ENCODE assay signal across 8 cellular contexts in genomic region chr7:106679153-106679931, GRCh38. TPM values are rescaled to one million over a fixed set of nuclear protein-coding genes. Genes with fewer than 3 reads are reported as not detected.
DNase-seq lines count a peak whose midpoint lies in the region; ATAC-seq, FAIRE-seq and TF ChIP-seq lines count a peak whose summit lies in the region.

No MANE protein-coding gene starts in this region.

- H3K27ac ChIP-seq in CD8-positive, alpha-beta memory T cell (ENCODE audit: low read depth, low read length): peak overlapping the region; percentile 75
- H3K27ac ChIP-seq in osteoblast (ENCODE audit: low read depth, low read length): no peak overlapping the region

- H3K36me3 ChIP-seq in CD8-positive, alpha-beta memory T cell (ENCODE audit: insufficient read depth, low read length): no peaks in the 10 kb centered on the region
- no peaks in the 10 kb centered on the region for H3K36me3 ChIP-seq in osteoblast (ENCODE audit: insufficient read depth, low read length)

- H2AFZ ChIP-seq in osteoblast (ENCODE audit: low read length): no peak overlapping the region

- no peak overlapping the region for H3K27ac Mint-ChIP-seq in CD8-positive, alpha-beta memory T cell
- H3K27ac Mint-ChIP-seq in progenitor cell of endocrine pancreas: no peak overlapping the region

- H3K4me1 Mint-ChIP-seq in CD8-positive, alpha-beta memory T cell: peaks cover 5 to 6% (median 5%) of the 10 kb centered on the region in 3 donors
- peaks cover 2% of the 10 kb centered on the region for H3K4me1 Mint-ChIP-seq in progenitor cell of endocrine pancreas (ENCODE audit: low read depth)

- H3K9me3 Mint-ChIP-seq in CD8-positive, alpha-beta memory T cell: no peaks in the 10 kb centered on the region
- peaks cover 8% of the 10 kb centered on the region for H3K9me3 Mint-ChIP-seq in progenitor cell of endocrine pancreas (ENCODE audit: low read depth)

- FAIRE-seq in RCC 7860 (lab: Jason Lieb, UNC): peak; percentile 97

- no peaks in the 10 kb centered on the region for H3K36me3 Mint-ChIP-seq in CD8-positive, alpha-beta memory T cell
- no peaks in the 10 kb centered on the region for H3K36me3 Mint-ChIP-seq in progenitor cell of endocrine pancreas (ENCODE audit: insufficient read depth)

- H3K79me2 ChIP-seq in osteoblast (ENCODE audit: insufficient read depth, low read length): no peaks in the 10 kb centered on the region

- CTCF ChIA-PET in CD8-positive, alpha-beta memory T cell (lab: Charles Lee): interaction anchor here (1.1 to 1.6 kb wide), 2 partner anchors 8 to 18 kb away, joined by 3 to 9 read pairs; partner anchors contain the start of gene CCDC71L

- no peak for DNase-seq in CD8-positive, alpha-beta memory T cell
- peak; percentile 95 for DNase-seq in RCC 7860 (ENCODE audit: low spot score)
- peak; percentile 84 for DNase-seq in fibroblast of villous mesenchyme (ENCODE audit: low read depth)
- DNase-seq in osteoblast (ENCODE audit: insufficient read length, low spot score, missing footprints): no peak
- DNase-seq in progenitor cell of endocrine pancreas (ENCODE audit: low spot score, unreplicated experiment): no peak
- DNase-seq in midbrain (lab: John Stamatoyannopoulos, UW): no peak

- POLR2A ChIA-PET in CD8-positive, alpha-beta memory T cell (lab: Charles Lee): no interaction called here

- H4K20me1 ChIP-seq in osteoblast (ENCODE audit: insufficient read depth, low read length): no peaks in the 10 kb centered on the region

- no peaks in the 10 kb centered on the region for H3K27me3 ChIP-seq in CD8-positive, alpha-beta memory T cell (ENCODE audit: insufficient read depth, low read length, poor library complexity, severe bottlenecking)
- H3K27me3 ChIP-seq in osteoblast (ENCODE audit: insufficient read depth, low read length): no peaks in the 10 kb centered on the region

- H3K9me3 ChIP-seq in CD8-positive, alpha-beta memory T cell (ENCODE audit: low read length): no peaks in the 10 kb centered on the region
- H3K9me3 ChIP-seq in osteoblast (ENCODE audit: low read depth, low read length): no peaks in the 10 kb centered on the region

- ATAC-seq in GM21717 (IDR thresholded peaks at IDR 0.05; ENCODE audit: unreplicated experiment) (peak; percentile 55), GM21447 (IDR thresholded peaks at IDR 0.05; ENCODE audit: unreplicated experiment) (no peak)

- H3K4me1 ChIP-seq in CD8-positive, alpha-beta memory T cell (ENCODE audit: insufficient read depth, low read length): no peaks in the 10 kb centered on the region
- peaks cover 6% of the 10 kb centered on the region for H3K4me1 ChIP-seq in osteoblast (ENCODE audit: insufficient read depth, low read length)

- no peak overlapping the region for H3K4me2 ChIP-seq in osteoblast (ENCODE audit: insufficient read depth, low read length)

- TF ChIP-seq CTCF in fibroblast of villous mesenchyme (IDR thresholded peaks at IDR 0.05; ENCODE audit: insufficient read depth, low read depth, low read length) (no peak), osteoblast (IDR thresholded peaks at IDR 0.05; ENCODE audit: extremely low read depth, low read depth, low read length) (no peak), progenitor cell of endocrine pancreas (IDR thresholded peaks at IDR 0.05; ENCODE audit: unreplicated experiment) (no peak)

- H3K4me3 ChIP-seq in CD8-positive, alpha-beta memory T cell (ENCODE audit: low read length): no peak overlapping the region
- no peak overlapping the region for H3K4me3 ChIP-seq in fibroblast of villous mesenchyme (ENCODE audit: low read depth, low read length)
- no peak overlapping the region for H3K4me3 ChIP-seq in osteoblast (ENCODE audit: insufficient read depth, low read length)

- H3K4me3 Mint-ChIP-seq in CD8-positive, alpha-beta memory T cell: no peak overlapping the region
- no peak overlapping the region for H3K4me3 Mint-ChIP-seq in progenitor cell of endocrine pancreas (ENCODE audit: low read depth)

- peaks cover 0 to 3% of the 10 kb centered on the region in 2 donors for H3K27me3 Mint-ChIP-seq in CD8-positive, alpha-beta memory T cell
- H3K27me3 Mint-ChIP-seq in progenitor cell of endocrine pancreas: no peaks in the 10 kb centered on the region

RNA-seq across cellular contexts. Expression of gene CCDC71L, which starts 18.4 kb away (rescaled TPM):
- 10 to 100 TPM; 27.4 to 28.1 TPM for total RNA-seq in CD8-positive, alpha-beta memory T cell
- polyA plus RNA-seq in CD8-positive, alpha-beta memory T cell: 6.7 TPM
- total RNA-seq in fibroblast of villous mesenchyme (50.3 and 58.7 TPM in 2 replicates), osteoblast (29.3 and 31.5 TPM in 2 replicates), progenitor cell of endocrine pancreas (20.3 and 21.0 TPM in 2 replicates)

Comparison
In these comparisons a context has a peak if more than half of its experiments do, and no peak if none do; other contexts are left out.
1. DNase-seq: peak in RCC 7860 (single experiment) and fibroblast of villous mesenchyme (single experiment); none in CD8-positive, alpha-beta memory T cell (0 of 5), osteoblast (single experiment), progenitor cell of endocrine pancreas (single experiment) and midbrain (single experiment).